ENCODE assay signal across 8 cellular contexts in genomic region chr16:19114359-19115147, GRCh38. TPM values are rescaled to one million over a fixed set of nuclear protein-coding genes. Genes with fewer than 3 reads are reported as not detected.
DNase-seq lines count a peak whose midpoint lies in the region; ATAC-seq and TF ChIP-seq lines count a peak whose summit lies in the region.

No MANE protein-coding gene starts in this region.

- intact Hi-C loops in left colon (cut with DNase I, micrococcal nuclease) = no loop called here

- H3K4me3 Mint-ChIP-seq in chondrocyte (ENCODE audit: unreplicated experiment) = peak overlapping the region; percentile 83

- no peak for TF ChIP-seq CTCF in chondrocyte (IDR thresholded peaks at IDR 0.05)

- peak; percentile 38 for ATAC-seq in left colon

- H3K4me1 Mint-ChIP-seq in chondrocyte (ENCODE audit: low read depth) = peaks cover 52% of the 10 kb centered on the region

- H3K27ac Mint-ChIP-seq in chondrocyte (ENCODE audit: unreplicated experiment) = peak overlapping the region; percentile 84

- peak overlapping the region; percentile 51 for H3K27ac ChIP-seq in substantia nigra (ENCODE audit: low read depth, low read length, poor library complexity, severe bottlenecking)

- peak; percentile 44 for DNase-seq in NCI-H748 (lab: John Stamatoyannopoulos, UW; ENCODE audit: unreplicated experiment)
- DNase-seq in NCI-H748 treated with DMSO at 0.1 percent for 48 hours (lab: John Stamatoyannopoulos, UW) = no peak
- peak; percentile 15 for DNase-seq in NCI-H1092 treated with DMSO at 0.1 percent for 48 hours (lab: John Stamatoyannopoulos, UW)
- DNase-seq in chondrocyte (ENCODE audit: low spot score) = peak; percentile 93
- peak; percentile 71 to 74 for DNase-seq in left colon
- peak in 9 of 49 donors; percentile 7 to 47 (median 36) for DNase-seq in substantia nigra (lab: John Stamatoyannopoulos, UW)
- no peak for DNase-seq in DMS114 treated with DMSO at 0.1 percent for 48 hours (lab: John Stamatoyannopoulos, UW; ENCODE audit: unreplicated experiment)
- no peak for DNase-seq in SHP77 treated with DMSO at 0.1 percent for 48 hours (lab: John Stamatoyannopoulos, UW)

- peaks cover 2% of the 10 kb centered on the region for H3K36me3 Mint-ChIP-seq in chondrocyte (ENCODE audit: low read depth)

- H3K9me3 Mint-ChIP-seq in chondrocyte (ENCODE audit: low read depth) = no peaks in the 10 kb centered on the region

- no peaks in the 10 kb centered on the region for H3K27me3 Mint-ChIP-seq in chondrocyte (ENCODE audit: low read depth)

RNA-seq across cellular contexts. Expression of gene ITPRIPL2, which starts 0.8 kb away (rescaled TPM):
- 64.1 to 65.3 TPM (median 65.0 TPM) in 3 replicates for total RNA-seq in chondrocyte
- total RNA-seq in left colon = 10 to 100 TPM; 40.4 to 42.7 TPM

RNA-seq across cellular contexts. Expression of gene COQ7, which starts 47.1 kb away (rescaled TPM):
- total RNA-seq in chondrocyte = 19.2 to 20.7 TPM (median 20.6 TPM) in 3 replicates
- 10 to 100 TPM; 25.9 to 29.6 TPM for total RNA-seq in left colon

RNA-seq across cellular contexts. Expression of gene SYT17, which starts 53.5 kb away (rescaled TPM):
- 0.46 to 0.97 TPM (median 0.60 TPM) in 3 replicates for total RNA-seq in chondrocyte
- total RNA-seq in left colon = 1 to 10 TPM; 8.4 to 9.1 TPM

Comparison
In these comparisons a context has a peak if more than half of its experiments do, and no peak if none do; other contexts are left out.
1. DNase-seq: peak in NCI-H748 (single experiment), NCI-H1092 treated with DMSO at 0.1 percent for 48 hours (single experiment), chondrocyte (single experiment) and left colon (2 of 2); none in NCI-H748 treated with DMSO at 0.1 percent for 48 hours (single experiment), DMS114 treated with DMSO at 0.1 percent for 48 hours (single experiment) and SHP77 treated with DMSO at 0.1 percent for 48 hours (single experiment).